10 cellular contexts compared by ENCODE assay signal in genomic region chr1:46184920-46185658, GRCh38. TPM values are rescaled to one million over a fixed set of nuclear protein-coding genes. Genes with fewer than 3 reads are reported as not detected.
A peak's percentile ranks its signal among the peaks of the same experiment; 100 is the strongest.
DNase-seq lines count a peak whose midpoint lies in the region; ATAC-seq and TF ChIP-seq lines count a peak whose summit lies in the region.
"Had no signal": no experiment of that assay in that cellular context is flagged by ENCODE, and none has a peak within 500 bp of the region (broad histone marks: within the 10 kb centered on the region; RNA-seq: fewer than 3 reads in every experiment).

No MANE protein-coding gene starts in this region.

- H3F3A ChIP-seq in GM23338 (replicated peaks; ENCODE audit: low read depth) = no peaks in the 10 kb centered on the region

- H3K79me2 ChIP-seq in GM23338 (replicated peaks; ENCODE audit: insufficient read depth) = no peaks in the 10 kb centered on the region

- no peaks in the 10 kb centered on the region for H3K9me3 Mint-ChIP-seq in activated CD8-positive, alpha-beta T cell treated with anti-CD3 and anti-CD28 coated beads for 36 hours
- H3K9me3 Mint-ChIP-seq in central memory CD8-positive, alpha-beta T cell = no peaks in the 10 kb centered on the region
- H3K9me3 Mint-ChIP-seq in GM23338 = no peaks in the 10 kb centered on the region

- H3K4me2 ChIP-seq in GM23338 = no peak overlapping the region

- no peaks in the 10 kb centered on the region for H3K36me3 ChIP-seq in GM23338 (ENCODE audit: insufficient read depth)

- no peak for TF ChIP-seq CTCF in activated CD8-positive, alpha-beta T cell treated with anti-CD3 and anti-CD28 coated beads for 36 hours (IDR thresholded peaks at IDR 0.05)
- TF ChIP-seq CTCF in GM23338 (conservative IDR thresholded peaks at IDR 0.05; ENCODE audit: low read depth in 2 of 2) = no peak

- peak; percentile 90 for DNase-seq in activated CD8-positive, alpha-beta T cell treated with anti-CD3 and anti-CD28 coated beads for 36 hours
- DNase-seq in central memory CD8-positive, alpha-beta T cell (ENCODE audit: low spot score in 2 of 2) = no peak
- DNase-seq in stimulated activated CD8-positive, alpha-beta memory T cell treated with anti-CD3 and anti-CD28 coated beads, Interleukin-15, amount 100 ng/mL, for 4 hours (ENCODE audit: low read depth in 2 of 2) = peak; percentile 14 to 51
- DNase-seq in iPS-NIHi11 (ENCODE audit: low spot score) (no peak), GM23338 (ENCODE audit: low spot score) (no peak)
- DNase-seq: NCI-H526 treated with DMSO at 0.1 percent for 48 hours had no signal

- CTCF ChIA-PET in activated CD8-positive, alpha-beta T cell treated with anti-CD3 and anti-CD28 coated beads for 36 hours (lab: Charles Lee) = interaction anchor here (0.7 to 8.9 kb wide), 3 partner anchors 18 to 148 kb away, joined by 3 to 55 read pairs (median 54); no protein-coding TSS in a partner anchor

- no peak overlapping the region for H3K27ac ChIP-seq in GM23338 (ENCODE audit: low read depth)
- H3K27ac ChIP-seq: esophagus muscularis mucosa had no signal

- no peaks in the 10 kb centered on the region for H4K20me1 ChIP-seq in GM23338 (replicated peaks; ENCODE audit: insufficient read depth)

- H3K27me3 Mint-ChIP-seq in activated CD8-positive, alpha-beta T cell treated with anti-CD3 and anti-CD28 coated beads for 36 hours = no peaks in the 10 kb centered on the region
- H3K27me3 Mint-ChIP-seq in central memory CD8-positive, alpha-beta T cell = no peaks in the 10 kb centered on the region
- peaks cover 10% of the 10 kb centered on the region for H3K27me3 Mint-ChIP-seq in GM23338 (ENCODE audit: insufficient read depth, low read depth, poor library complexity)

- no peak overlapping the region for H2AFZ ChIP-seq in GM23338

- POLR2A ChIA-PET in activated CD8-positive, alpha-beta T cell treated with anti-CD3 and anti-CD28 coated beads for 36 hours (lab: Charles Lee) = interaction anchor here (2.0 to 2.1 kb wide), 2 partner anchors 9 to 10 kb away, joined by 5 to 9 read pairs; no protein-coding TSS in a partner anchor

- H3K4me1 Mint-ChIP-seq in activated CD8-positive, alpha-beta T cell treated with anti-CD3 and anti-CD28 coated beads for 36 hours (ENCODE audit: low read depth) = peaks cover 22% of the 10 kb centered on the region
- peaks cover 16% of the 10 kb centered on the region for H3K4me1 Mint-ChIP-seq in central memory CD8-positive, alpha-beta T cell
- peaks cover 7% of the 10 kb centered on the region; the same call in 2 of the 3 replicates for H3K4me1 Mint-ChIP-seq in GM23338

- 0 out of 2 replicates have a peak, but pooled peaks cover 6% of the 10 kb centered on the region for H3K27me3 ChIP-seq in GM23338 (ENCODE audit: insufficient read depth)
- H3K27me3 ChIP-seq: esophagus muscularis mucosa had no signal

- H3K4me3 ChIP-seq in GM23338 = no peak overlapping the region
- H3K4me3 ChIP-seq: esophagus muscularis mucosa had no signal

- peaks cover 3% of the 10 kb centered on the region for H3K36me3 Mint-ChIP-seq in activated CD8-positive, alpha-beta T cell treated with anti-CD3 and anti-CD28 coated beads for 36 hours (ENCODE audit: low read depth)
- H3K36me3 Mint-ChIP-seq in central memory CD8-positive, alpha-beta T cell (ENCODE audit: insufficient read depth) = peaks cover 10% of the 10 kb centered on the region
- peaks cover 11% of the 10 kb centered on the region for H3K36me3 Mint-ChIP-seq in GM23338 (ENCODE audit: low read depth)

- no peaks in the 10 kb centered on the region; the same call in 1 of the 2 replicates for H3K4me1 ChIP-seq in GM23338 (ENCODE audit: insufficient read depth)

- intact Hi-C loops in activated CD8-positive, alpha-beta T cell treated with anti-CD3 and anti-CD28 coated beads for 36 hours (cut with micrococcal nuclease) = no loop called here

- H3K9me2 ChIP-seq in GM23338 (ENCODE audit: insufficient read depth) = no peaks in the 10 kb centered on the region

- H3K4me3 Mint-ChIP-seq in activated CD8-positive, alpha-beta T cell treated with anti-CD3 and anti-CD28 coated beads for 36 hours = peak overlapping the region; percentile 52
- no peak overlapping the region for H3K4me3 Mint-ChIP-seq in central memory CD8-positive, alpha-beta T cell
- no peak overlapping the region for H3K4me3 Mint-ChIP-seq in GM23338

- peak overlapping the region; percentile 91 for H3K27ac Mint-ChIP-seq in activated CD8-positive, alpha-beta T cell treated with anti-CD3 and anti-CD28 coated beads for 36 hours
- peak overlapping the region; percentile 12 for H3K27ac Mint-ChIP-seq in central memory CD8-positive, alpha-beta T cell (ENCODE audit: low read depth)
- no peak overlapping the region for H3K27ac Mint-ChIP-seq in GM23338

- peak; percentile 88 for ATAC-seq in activated CD8-positive, alpha-beta T cell treated with anti-CD3 and anti-CD28 coated beads for 36 hours
- no peak for ATAC-seq in central memory CD8-positive, alpha-beta T cell (replicated peaks; ENCODE audit: extremely low read depth, poor library complexity, severe bottlenecking)
- ATAC-seq in GM18498 (IDR thresholded peaks at IDR 0.05; ENCODE audit: unreplicated experiment) = no peak
- ATAC-seq in GM23338 = no peak

TF ChIP-seq in GM23338, 12 proteins besides CTCF, POLR2A, EP300 and RAD21 (continues in another document):
- TF ChIP-seq EZH2 (IDR thresholded peaks at IDR 0.05; ENCODE audit: low read depth, unreplicated experiment) = no peak
- TF ChIP-seq CREB1 (CRISPR knock-in tag; IDR thresholded peaks at IDR 0.05; ENCODE audit: low read depth) = no peak

RNA-seq across cellular contexts. Expression of gene P3R3URF, which starts 8.8 kb away (rescaled TPM):
- not detected for total RNA-seq in activated CD8-positive, alpha-beta T cell treated with anti-CD3 and anti-CD28 coated beads for 36 hours
- not detected in 2 replicates for total RNA-seq in GM23338 (2014; rRNA removed; shearing (Covaris generic))
- polyA plus RNA-seq in GM23338 (2016; fragmentation: Nextera tagmentation; extraction: Ambion mirVana) = not detected in 2 replicates
- total RNA-seq: activated CD8-positive, alpha-beta memory T cell treated with anti-CD3 and anti-CD28 coated beads for 36 hours; esophagus muscularis mucosa; mononuclear cell had no signal

RNA-seq across cellular contexts. Expression of gene TSPAN1, which starts 10.2 kb away (rescaled TPM):
- not detected for total RNA-seq in activated CD8-positive, alpha-beta T cell treated with anti-CD3 and anti-CD28 coated beads for 36 hours
- total RNA-seq in GM23338 (2014; rRNA removed; shearing (Covaris generic)) = not detected in 2 replicates
- polyA plus RNA-seq in GM23338 (2016; fragmentation: Nextera tagmentation; extraction: Ambion mirVana) = not detected in 2 replicates
- total RNA-seq: activated CD8-positive, alpha-beta memory T cell treated with anti-CD3 and anti-CD28 coated beads for 36 hours; mononuclear cell had no signal

RNA-seq across cellular contexts. Expression of gene POMGNT1, which starts 13.1 kb away (rescaled TPM):
- total RNA-seq in activated CD8-positive, alpha-beta T cell treated with anti-CD3 and anti-CD28 coated beads for 36 hours = 10 to 100 TPM; 25.4 to 28.1 TPM
- total RNA-seq in GM23338 (2014; rRNA removed; shearing (Covaris generic)) = 32.1 and 33.2 TPM in 2 replicates
- polyA plus RNA-seq in GM23338 (2016; fragmentation: Nextera tagmentation; extraction: Ambion mirVana) = 23.0 and 24.3 TPM in 2 replicates

RNA-seq across cellular contexts. Expression of gene LURAP1, which starts 18.0 kb away (rescaled TPM):
- under 1 TPM in 1 of 2 experiments, not detected in 1; 0.18 TPM for total RNA-seq in activated CD8-positive, alpha-beta T cell treated with anti-CD3 and anti-CD28 coated beads for 36 hours
- total RNA-seq in GM23338 (2014; rRNA removed; shearing (Covaris generic)) = 3.5 and 5.0 TPM in 2 replicates
- 1.3 and 1.8 TPM in 2 replicates for polyA plus RNA-seq in GM23338 (2016; fragmentation: Nextera tagmentation; extraction: Ambion mirVana)

RNA-seq across cellular contexts. Expression of gene PIK3R3, which starts 52.7 kb away (rescaled TPM):
- 1 to 10 TPM; 1.3 to 1.4 TPM for total RNA-seq in activated CD8-positive, alpha-beta T cell treated with anti-CD3 and anti-CD28 coated beads for 36 hours
- 8.0 and 8.6 TPM in 2 replicates for total RNA-seq in GM23338 (2014; rRNA removed; shearing (Covaris generic))
- polyA plus RNA-seq in GM23338 (2016; fragmentation: Nextera tagmentation; extraction: Ambion mirVana) = 7.3 and 7.5 TPM in 2 replicates

Comparison
In these comparisons a context has a peak if more than half of its experiments do, and no peak if none do; other contexts are left out.
1. DNase-seq: peak in activated CD8-positive, alpha-beta T cell treated with anti-CD3 and anti-CD28 coated beads for 36 hours (single experiment) and stimulated activated CD8-positive, alpha-beta memory T cell treated with anti-CD3 and anti-CD28 coated beads, Interleukin-15, amount 100 ng/mL, for 4 hours (2 of 2); none in central memory CD8-positive, alpha-beta T cell (0 of 2), iPS-NIHi11 (single experiment) and GM23338 (single experiment).